Comparison of ENCODE assay signal across 8 cellular contexts in genomic region chr5:43627028-43627427, GRCh38. TPM values are rescaled to one million over a fixed set of nuclear protein-coding genes. Genes with fewer than 3 reads are reported as not detected.
DNase-seq lines count a peak whose midpoint lies in the region; ATAC-seq, FAIRE-seq and TF ChIP-seq lines count a peak whose summit lies in the region.

No MANE protein-coding gene starts in this region.

- no peaks in the 10 kb centered on the region for H3K4me1 Mint-ChIP-seq in MCF 10A (ENCODE audit: insufficient read depth, unreplicated experiment)

- H3K27ac ChIP-seq in breast epithelium, result no peak overlapping the region

- POLR2A ChIA-PET in MCF 10A (lab: Yijun Ruan, JAX), result no interaction called here

- no peaks in the 10 kb centered on the region for H3K9me3 Mint-ChIP-seq in MCF 10A (ENCODE audit: unreplicated experiment)

- peak; percentile 83 for DNase-seq in MCF 10A (ENCODE audit: unreplicated experiment)
- DNase-seq in breast epithelium (ENCODE audit: low spot score in 2 of 2), result no peak
- peak; percentile 26 for DNase-seq in NCI-H2081 treated with DMSO at 0.1 percent for 48 hours (lab: John Stamatoyannopoulos, UW)
- peak; percentile 26 for DNase-seq in astrocyte of the hippocampus (ENCODE audit: low read depth, low spot score)
- no peak for DNase-seq in left lobe of liver (ENCODE audit: low spot score)
- no peak for DNase-seq in GM12892 (ENCODE audit: insufficient read length)
- no peak for DNase-seq in dedifferentiated amniotic fluid mesenchymal stem cell (ENCODE audit: extremely low spot score)

- no peaks in the 10 kb centered on the region for H3K27me3 Mint-ChIP-seq in MCF 10A (ENCODE audit: insufficient read depth, unreplicated experiment)

- intact Hi-C loops in MCF 10A (cut with micrococcal nuclease), result no loop called here
- intact Hi-C loops in breast epithelium (cut with DNase I; ENCODE audit: low total_unique reads), result no loop called here

- H3K4me3 ChIP-seq in breast epithelium, result no peak overlapping the region

- TF ChIP-seq CTCF in MCF 10A (IDR thresholded peaks at IDR 0.05; ENCODE audit: unreplicated experiment) (peak; percentile 40), breast epithelium (IDR thresholded peaks at IDR 0.05) (no peak)

- CTCF ChIA-PET in MCF 10A (lab: Yijun Ruan, JAX), result interaction anchor here (0.6 to 0.7 kb wide), 3 partner anchors 12 to 71 kb away, joined by 3 read pairs; no protein-coding TSS in a partner anchor

- ATAC-seq in left lobe of liver (peak; percentile 59), GM19035 (IDR thresholded peaks at IDR 0.05; ENCODE audit: unreplicated experiment) (no peak)

- FAIRE-seq in GM12892 (lab: Jason Lieb, UNC), result no peak

- peaks cover 34% of the 10 kb centered on the region for H3K36me3 Mint-ChIP-seq in MCF 10A (ENCODE audit: insufficient read depth, unreplicated experiment)

- BruUV-seq in MCF 10A (replicated peaks; lab: Mats Ljungman, UMichigan), result no TSS peak

- no peaks in the 10 kb centered on the region for H3K4me1 ChIP-seq in breast epithelium

- no peak overlapping the region for H3K4me3 Mint-ChIP-seq in MCF 10A (ENCODE audit: unreplicated experiment)

- H3K36me3 ChIP-seq in breast epithelium, result no peaks in the 10 kb centered on the region

- H3K9me3 ChIP-seq in breast epithelium, result no peaks in the 10 kb centered on the region

- TF ChIP-seq POLR2A in breast epithelium (IDR thresholded peaks at IDR 0.05), result no peak
- no peak for TF ChIP-seq POLR2A in GM12892 (IDR thresholded peaks at IDR 0.05; ENCODE audit: low read depth, low read length)

- no peaks in the 10 kb centered on the region for H3K27me3 ChIP-seq in breast epithelium

- H3K27ac Mint-ChIP-seq in MCF 10A (ENCODE audit: low read depth, unreplicated experiment), result no peak overlapping the region

RNA-seq across cellular contexts. Expression of gene NNT, which starts 24.0 kb away (rescaled TPM):
- 38.4 and 52.3 TPM in 2 replicates for total RNA-seq in MCF 10A (2022)
- 100 to 1,000 TPM in 1 of 3 donors, 10 to 100 TPM in 2; 30.2 to 137 (median 39.2) TPM for total RNA-seq in breast epithelium
- total RNA-seq in left lobe of liver, result 190 TPM
- 36.0 TPM for polyA plus RNA-seq in GM12892 (2012; ENCODE audit: missing spikeins)

Comparison
In these comparisons a context has a peak if more than half of its experiments do, and no peak if none do; other contexts are left out.
1. DNase-seq: peak in MCF 10A (single experiment), NCI-H2081 treated with DMSO at 0.1 percent for 48 hours (single experiment) and astrocyte of the hippocampus (single experiment); none in breast epithelium (0 of 2), left lobe of liver (single experiment), GM12892 (single experiment) and dedifferentiated amniotic fluid mesenchymal stem cell (single experiment).